ENCODE assay signal across 8 cellular contexts in genomic region chr20:50844430-50845100, GRCh38. TPM values are rescaled to one million over a fixed set of nuclear protein-coding genes. Genes with fewer than 3 reads are reported as not detected.
A peak's percentile ranks its signal among the peaks of the same experiment; 100 is the strongest.
DNase-seq lines count a peak whose midpoint lies in the region; ATAC-seq lines count a peak whose summit lies in the region.

No MANE protein-coding gene starts in this region.

- DNase-seq in COLO668 (lab: John Stamatoyannopoulos, UW; ENCODE audit: unreplicated experiment), result peak; percentile 19
- DNase-seq in activated T-helper 1 cell treated with Interleukin-2 at 50 U/mL for 16 hours (ENCODE audit: low read depth), result peak; percentile 3
- DNase-seq in non-pigmented ciliary epithelial cell (ENCODE audit: low read depth), result peak; percentile 85
- DNase-seq in SK-N-DZ (ENCODE audit: low spot score), result no peak
- DNase-seq in inferior parietal cortex (ENCODE audit: extremely low spot score), result no peak
- no peak for DNase-seq in mucosa of gallbladder (ENCODE audit: low spot score)

- ATAC-seq in GM19438 (IDR thresholded peaks at IDR 0.05; ENCODE audit: low read depth, unreplicated experiment) (peak; percentile 85), HG03439 (IDR thresholded peaks at IDR 0.05; ENCODE audit: unreplicated experiment) (peak; percentile 93)

RNA-seq across cellular contexts. Expression of gene BCAS4, which starts 49.7 kb away (rescaled TPM):
- 18.4 and 26.0 TPM in 2 replicates for polyA plus RNA-seq in SK-N-DZ (2014; cell fraction: cytosol; rRNA removed)
- 28.8 and 32.0 TPM in 2 replicates for polyA plus RNA-seq in SK-N-DZ (2014; cell fraction: nucleus; rRNA removed)
- 8.2 TPM for total RNA-seq in mucosa of gallbladder

Comparison
In these comparisons a context has a peak if more than half of its experiments do, and no peak if none do; other contexts are left out.
1. DNase-seq: peak in COLO668 (single experiment), activated T-helper 1 cell treated with Interleukin-2 at 50 U/mL for 16 hours (single experiment) and non-pigmented ciliary epithelial cell (single experiment); none in SK-N-DZ (single experiment), inferior parietal cortex (single experiment) and mucosa of gallbladder (single experiment).